Comparison of ENCODE assay signal across 12 cellular contexts in the genomic region with DNA sequence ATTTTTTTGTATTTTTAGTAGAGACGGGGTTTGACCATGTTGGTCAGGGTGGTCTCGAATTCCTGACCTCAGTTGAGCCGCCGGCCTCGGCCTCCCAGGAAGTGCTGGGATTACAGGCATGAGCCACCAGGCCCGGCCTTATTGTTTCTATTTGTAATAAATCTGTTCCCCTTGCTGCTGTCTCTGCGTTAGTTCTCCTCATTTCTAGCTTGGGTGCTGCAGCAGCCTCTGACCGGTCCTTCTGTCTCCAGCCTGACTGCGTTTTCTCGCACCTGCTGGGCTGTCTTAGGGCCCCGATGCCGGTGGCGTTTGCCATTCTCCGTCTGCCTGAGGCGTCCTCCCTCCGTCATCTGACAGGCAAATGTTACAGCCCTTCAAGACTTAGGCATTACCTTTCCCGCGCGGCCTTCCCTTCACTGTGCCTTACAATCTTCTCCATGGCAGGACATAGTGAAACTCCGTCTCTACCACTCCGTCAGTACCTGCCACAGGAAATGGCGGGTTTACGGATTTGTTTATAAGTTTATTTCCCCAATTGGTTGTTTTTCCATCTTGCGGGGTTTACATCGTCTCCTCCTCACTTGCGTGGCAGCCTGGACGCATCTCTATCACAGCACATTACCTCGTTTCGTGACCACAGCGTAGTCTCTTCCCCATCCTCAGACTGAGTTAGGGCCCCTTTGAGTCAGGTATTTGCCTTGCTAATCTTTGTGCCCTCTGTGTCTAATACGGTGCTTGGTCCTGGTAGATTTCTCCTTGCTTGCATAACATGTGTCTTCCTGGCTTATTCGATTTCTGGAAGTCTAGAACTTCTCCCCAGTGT. TPM values are rescaled to one million over a fixed set of nuclear protein-coding genes. Genes with fewer than 3 reads are reported as not detected.
DNase-seq lines count a peak whose midpoint lies in the region; ATAC-seq, FAIRE-seq and TF ChIP-seq lines count a peak whose summit lies in the region.
"Had no signal": no experiment of that assay in that cellular context is flagged by ENCODE, and none has a peak within 500 bp of the region (broad histone marks: within the 10 kb centered on the region; RNA-seq: fewer than 3 reads in every experiment).

No MANE protein-coding gene starts in this region.

- TF ChIP-seq POLR2A in GM19193 (IDR thresholded peaks at IDR 0.05; ENCODE audit: extremely low read depth, insufficient read depth, insufficient read length) (peak; percentile 34), endothelial cell of umbilical vein (IDR thresholded peaks at IDR 0.05; ENCODE audit: low read depth, low read length) (no peak)

- H3K4me1 ChIP-seq in endothelial cell of umbilical vein (ENCODE audit: control insufficient read depth, extremely low read depth, insufficient read depth, low read length): peaks cover 30% of the 10 kb centered on the region
- H3K4me1 ChIP-seq: parathyroid adenoma had no signal

- H3K79me2 ChIP-seq in endothelial cell of umbilical vein (ENCODE audit: control insufficient read depth, insufficient read depth, low read length): peaks cover 22% of the 10 kb centered on the region
- H3K79me2 ChIP-seq: parathyroid adenoma had no signal

- no peak overlapping the region for H3K9ac ChIP-seq in endothelial cell of umbilical vein (replicated peaks; ENCODE audit: extremely low read depth, insufficient read depth, low read length)
- H3K9ac ChIP-seq: parathyroid adenoma had no signal

- no TSS peak for BruUV-seq in endothelial cell of umbilical vein (replicated peaks; lab: Mats Ljungman, UMichigan)

- H3K27ac ChIP-seq in CD4-positive, alpha-beta T cell (ENCODE audit: low read depth, low read length): peak overlapping the region; percentile 92
- peak overlapping the region; percentile 95 for H3K27ac ChIP-seq in KOPT-K1 (ENCODE audit: low read depth, low read length, poor library complexity, severe bottlenecking)
- no peak overlapping the region for H3K27ac ChIP-seq in endothelial cell of umbilical vein (ENCODE audit: insufficient read depth, low read depth, low read length)

- peak overlapping the region; percentile 78 for H3K27ac Mint-ChIP-seq in CD4-positive, alpha-beta T cell
- H3K27ac Mint-ChIP-seq: HFFc6 had no signal

- H4K20me1 ChIP-seq in endothelial cell of umbilical vein (replicated peaks; ENCODE audit: control insufficient read depth, extremely low read depth, insufficient read depth, low read length): no peaks in the 10 kb centered on the region

- H3K9me3 Mint-ChIP-seq in CD4-positive, alpha-beta T cell: no peaks in the 10 kb centered on the region

- intact Hi-C loops in CD4-positive, alpha-beta T cell (cut with DNase I, micrococcal nuclease): loop anchor here (1.0 to 10.0 kb wide), 8 partner anchors 67 to 427 kb away; a partner anchor contains a TSS
- intact Hi-C loops in endothelial cell of umbilical vein (cut with micrococcal nuclease): loop anchor here (1.0 kb wide), 4 partner anchors 290 to 429 kb away; no protein-coding TSS in a partner anchor

- CTCF ChIA-PET in CD4-positive, alpha-beta T cell (lab: Charles Lee): interaction anchor here (0.5 to 4.5 kb wide), 41 partner anchors 8 to 676 kb away, joined by 3 to 51 read pairs (median 5); a partner anchor contains a TSS
- CTCF ChIA-PET in endothelial cell of umbilical vein (lab: Charles Lee): interaction anchor here (0.7 to 7.1 kb wide), 46 partner anchors 10 to 541 kb away, joined by 3 to 120 read pairs (median 6); a partner anchor contains a TSS

- peak overlapping the region; percentile 28 for H2AFZ ChIP-seq in endothelial cell of umbilical vein (ENCODE audit: low read depth, low read length)
- H2AFZ ChIP-seq: parathyroid adenoma had no signal

- H3K9me1 ChIP-seq in endothelial cell of umbilical vein (replicated peaks; ENCODE audit: control insufficient read depth, extremely low read depth, insufficient read depth, low read length): no peaks in the 10 kb centered on the region

- POLR2A ChIA-PET in CD4-positive, alpha-beta T cell (lab: Charles Lee): interaction anchor here (1.0 to 13.3 kb wide), 24 partner anchors 34 to 311 kb away, joined by 3 to 499 read pairs (median 8); a partner anchor contains a TSS
- POLR2A ChIA-PET in endothelial cell of umbilical vein (lab: Charles Lee): no interaction called here

- no peak for TF ChIP-seq CTCF in CD4-positive, alpha-beta T cell (IDR thresholded peaks at IDR 0.05)
- TF ChIP-seq CTCF in endothelial cell of umbilical vein (IDR thresholded peaks at IDR 0.05; ENCODE audit: extremely low read depth in 1 of 2, insufficient read depth in 1 of 2, low read depth in 1 of 2, low read length in 2 of 2): no peak

- H3K4me1 Mint-ChIP-seq in CD4-positive, alpha-beta T cell (ENCODE audit: low read depth): peaks cover 49% of the 10 kb centered on the region

- no peak for FAIRE-seq in endothelial cell of umbilical vein (lab: Jason Lieb, UNC)

- dilution Hi-C loops in endothelial cell of umbilical vein (cut with MboI; ENCODE audit: extremely low pct_ligation_motif_present, low sequenced_read_pairs): no loop called here

- no peak overlapping the region for H3K4me3 ChIP-seq in endothelial cell of umbilical vein (replicated peaks in 1 of 3; ENCODE audit: insufficient read depth in 1 of 3, low read depth in 1 of 3, low read length in 3 of 3)
- H3K4me3 ChIP-seq: transverse colon had no signal

- no peak overlapping the region for H3K4me2 ChIP-seq in endothelial cell of umbilical vein (ENCODE audit: insufficient read depth, low read length)

- peak overlapping the region; percentile 98 for H3K4me3 Mint-ChIP-seq in CD4-positive, alpha-beta T cell
- H3K4me3 Mint-ChIP-seq: HFFc6 had no signal

- H3K27me3 ChIP-seq in CD4-positive, alpha-beta T cell (ENCODE audit: control insufficient read depth, insufficient read depth, low read length): no peaks in the 10 kb centered on the region
- H3K27me3 ChIP-seq in endothelial cell of umbilical vein (ENCODE audit: control insufficient read depth in 2 of 2, insufficient read depth in 2 of 2, low read length in 2 of 2): no peaks in the 10 kb centered on the region
- H3K27me3 ChIP-seq: transverse colon had no signal

- no peaks in the 10 kb centered on the region for H3K9me3 ChIP-seq in CD4-positive, alpha-beta T cell (ENCODE audit: control insufficient read depth, low read length)
- H3K9me3 ChIP-seq in KOPT-K1 (ENCODE audit: insufficient read depth, low read length, poor library complexity, severe bottlenecking) (no peaks in the 10 kb centered on the region), endothelial cell of umbilical vein (replicated peaks; ENCODE audit: control insufficient read depth, insufficient read depth, low read length) (no peaks in the 10 kb centered on the region)
- H3K9me3 ChIP-seq: transverse colon had no signal

- no peaks in the 10 kb centered on the region for H3K27me3 Mint-ChIP-seq in CD4-positive, alpha-beta T cell

- peaks cover 26% of the 10 kb centered on the region for H3K36me3 Mint-ChIP-seq in CD4-positive, alpha-beta T cell (ENCODE audit: low read depth)

- peaks cover under 1% of the 10 kb centered on the region; the same call in 1 of the 2 replicates for H3K36me3 ChIP-seq in KOPT-K1 (ENCODE audit: insufficient read depth, low read length)
- no peaks in the 10 kb centered on the region for H3K36me3 ChIP-seq in endothelial cell of umbilical vein (ENCODE audit: control insufficient read depth in 2 of 2, extremely low read depth in 1 of 2, insufficient read depth in 2 of 2, low read length in 2 of 2)
- H3K36me3 ChIP-seq: transverse colon had no signal

- ATAC-seq in CD4-positive, alpha-beta T cell (ENCODE audit: poor library complexity): peak; percentile 5
- no peak for ATAC-seq in HG03521 (IDR thresholded peaks at IDR 0.05; ENCODE audit: unreplicated experiment)

- DNase-seq in CD4-positive, alpha-beta T cell: no peak
- DNase-seq in endothelial cell of umbilical vein (ENCODE audit: low read depth, low spot score) (no peak), NCI-H446 (lab: John Stamatoyannopoulos, UW) (no peak), NCI-H146 treated with DMSO at 0.1 percent for 48 hours (lab: John Stamatoyannopoulos, UW; ENCODE audit: unreplicated experiment) (no peak), DMS 273 treated with DMSO at 0.1 percent for 48 hours (lab: John Stamatoyannopoulos, UW) (no peak)

TF ChIP-seq in endothelial cell of umbilical vein, 7 proteins besides CTCF, POLR2A, EP300 and RAD21:
- no peak for TF ChIP-seq FOS (IDR thresholded peaks at IDR 0.05; ENCODE audit: borderline replicate concordance, insufficient read depth, low read length)
- TF ChIP-seq EZH2 (IDR thresholded peaks at IDR 0.05; ENCODE audit: borderline replicate concordance, low read depth, low read length, severe bottlenecking): no peak
- TF ChIP-seq MYC (IDR thresholded peaks at IDR 0.05; ENCODE audit: low read depth, low read length): no peak
- TF ChIP-seq, protein P1, sequence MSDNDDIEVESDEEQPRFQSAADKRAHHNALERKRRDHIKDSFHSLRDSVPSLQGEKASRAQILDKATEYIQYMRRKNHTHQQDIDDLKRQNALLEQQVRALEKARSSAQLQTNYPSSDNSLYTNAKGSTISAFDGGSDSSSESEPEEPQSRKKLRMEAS (IDR thresholded peaks at IDR 0.05; ENCODE audit: insufficient read depth, insufficient read length): no peak
- no peak for TF ChIP-seq JUN (IDR thresholded peaks at IDR 0.05; ENCODE audit: borderline replicate concordance, insufficient read depth, insufficient read length, low read depth)
- TF ChIP-seq POLR2AphosphoS5 (IDR thresholded peaks at IDR 0.05; ENCODE audit: insufficient read depth, low read depth, low read length): no peak
- no peak for TF ChIP-seq GATA2 (IDR thresholded peaks at IDR 0.05; ENCODE audit: insufficient read depth, insufficient read length, low read depth, low read length)
TF ChIP-seq in endothelial cell of umbilical vein: peak in this region for 0.

RNA-seq across cellular contexts. Expression of a gene that starts 2.3 kb away (rescaled TPM):
- total RNA-seq in CD4-positive, alpha-beta T cell: 1 to 10 TPM; 2.9 to 3.8 TPM
- 67.5 and 71.8 TPM in 2 replicates for total RNA-seq in endothelial cell of umbilical vein
- polyA plus RNA-seq in endothelial cell of umbilical vein: 25.3 and 32.2 TPM in 2 replicates
- 36.2 and 42.4 TPM in 2 replicates for polyA plus RNA-seq in endothelial cell of umbilical vein (2011; cell fraction: cytosol; rRNA removed)
- polyA plus RNA-seq in endothelial cell of umbilical vein (2011; cell fraction: nucleus; rRNA removed): 51.4 and 53.1 TPM in 2 replicates
- polyA plus RNA-seq in endothelial cell of umbilical vein (2012): 23.3 and 30.6 TPM in 2 replicates
- 61.1 and 65.6 TPM in 2 replicates for polyA minus RNA-seq in endothelial cell of umbilical vein
- not detected for polyA minus RNA-seq in endothelial cell of umbilical vein (2011; cell fraction: cytosol; rRNA and poly(A)+ RNA removed)
- 31.7 and 33.7 TPM in 2 replicates for polyA minus RNA-seq in endothelial cell of umbilical vein (2011; cell fraction: nucleus; rRNA and poly(A)+ RNA removed)
- total RNA-seq: HFFc6, SK-MEL-5 had no signal

Comparison
In these comparisons a context has a peak if more than half of its experiments do, and no peak if none do; other contexts are left out.
1. RNA of a gene that starts 2.3 kb away (total RNA-seq): 67.5 to 71.8 TPM in endothelial cell of umbilical vein; 2.9 to 3.8 TPM in CD4-positive, alpha-beta T cell; every median in the first group is over 10 times any median in the second.